ENCODE assay signal across 10 cellular contexts in the genomic region with DNA sequence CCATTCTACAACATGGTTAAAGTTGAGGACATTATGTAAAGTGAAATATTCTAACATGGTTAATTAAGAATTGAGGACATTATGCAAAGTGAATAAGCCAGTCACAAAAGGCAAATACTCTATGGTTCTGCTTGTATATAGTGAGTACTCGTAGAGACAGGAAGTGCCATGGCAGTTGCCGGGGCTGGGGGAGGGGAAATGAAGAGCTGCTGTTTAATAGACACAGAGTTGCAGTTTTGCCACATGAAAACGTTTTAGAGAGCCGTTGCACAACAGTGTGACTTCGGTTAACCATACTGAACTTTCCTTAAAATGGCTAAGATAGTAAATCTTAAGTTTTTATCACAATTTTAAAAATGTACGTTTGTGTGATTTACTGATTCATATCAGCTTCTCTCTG.
A peak's percentile ranks its signal among the peaks of the same experiment; 100 is the strongest.
DNase-seq lines count a peak whose midpoint lies in the region; ATAC-seq and TF ChIP-seq lines count a peak whose summit lies in the region.
"Had no signal": no experiment of that assay in that cellular context is flagged by ENCODE, and none has a peak within 500 bp of the region (broad histone marks: within the 10 kb centered on the region; RNA-seq: fewer than 3 reads in every experiment).

No MANE protein-coding gene starts in this region.

- H3K27ac Mint-ChIP-seq in activated CD4-positive, alpha-beta memory T cell treated with anti-CD3 and anti-CD28 coated beads for 36 hours = peak overlapping the region; percentile 4
- peak overlapping the region; percentile 6 to 88 (median 60) for H3K27ac Mint-ChIP-seq in immature natural killer cell
- H3K27ac Mint-ChIP-seq in GM23338 = no peak overlapping the region

- POLR2A ChIA-PET in activated CD4-positive, alpha-beta memory T cell treated with anti-CD3 and anti-CD28 coated beads for 36 hours (lab: Charles Lee) = interaction anchor here (1.0 kb wide), 1 partner anchor 26 kb away, joined by 3 read pairs; no protein-coding TSS in a partner anchor

- H3K27me3 ChIP-seq in GM23338 (ENCODE audit: insufficient read depth) = no peaks in the 10 kb centered on the region

- no peaks in the 10 kb centered on the region for H4K20me1 ChIP-seq in GM23338 (replicated peaks; ENCODE audit: insufficient read depth)

- no peak for TF ChIP-seq CTCF in GM23338 (conservative IDR thresholded peaks at IDR 0.05; ENCODE audit: low read depth in 2 of 2)

- peaks cover 20% of the 10 kb centered on the region; the same call in 1 of the 2 replicates for H3K4me1 ChIP-seq in GM23338 (ENCODE audit: insufficient read depth)
- H3K4me1 ChIP-seq: gastroesophageal sphincter had no signal

- ATAC-seq in GM23338 = no peak
- ATAC-seq: gastroesophageal sphincter, PC-3 had no signal

- intact Hi-C loops in activated CD4-positive, alpha-beta memory T cell treated with anti-CD3 and anti-CD28 coated beads for 36 hours (cut with micrococcal nuclease) = loop anchor here (1.0 to 2.0 kb wide), 4 partner anchors 12 to 112 kb away; no protein-coding TSS in a partner anchor

- CTCF ChIA-PET in activated CD4-positive, alpha-beta memory T cell treated with anti-CD3 and anti-CD28 coated beads for 36 hours (lab: Charles Lee) = interaction anchor here (1.5 kb wide), 1 partner anchor 28 kb away, joined by 3 read pairs; no protein-coding TSS in a partner anchor

- H3K4me3 ChIP-seq in GM23338 = no peak overlapping the region
- H3K4me3 ChIP-seq: gastroesophageal sphincter had no signal

- no peaks in the 10 kb centered on the region for H3K27me3 Mint-ChIP-seq in activated CD4-positive, alpha-beta memory T cell treated with anti-CD3 and anti-CD28 coated beads for 36 hours
- peaks cover 0 to 11% (median 5%) of the 10 kb centered on the region in 3 donors for H3K27me3 Mint-ChIP-seq in immature natural killer cell (ENCODE audit: low read depth in 3 of 3)
- no peaks in the 10 kb centered on the region for H3K27me3 Mint-ChIP-seq in GM23338 (ENCODE audit: insufficient read depth, low read depth, poor library complexity)

- DNase-seq in NOMO-1 treated with DMSO at 0.1 percent for 48 hours (lab: John Stamatoyannopoulos, UW; ENCODE audit: unreplicated experiment) = peak; percentile 96
- DNase-seq in activated CD4-positive, alpha-beta memory T cell treated with anti-CD3 and anti-CD28 coated beads for 36 hours = peak; percentile 74
- DNase-seq in immature natural killer cell = peak; percentile 23 to 37 (median 27)
- peak; percentile 14 to 34 for DNase-seq in stimulated activated CD8-positive, alpha-beta memory T cell treated with anti-CD3 and anti-CD28 coated beads, Interleukin-7, amount 100 ng/mL, for 4 hours (ENCODE audit: low read depth in 2 of 2)
- no peak for DNase-seq in GM23338 (ENCODE audit: low spot score)
- DNase-seq in ureter (ENCODE audit: low spot score) = no peak
- DNase-seq in NCI-H1048 (lab: John Stamatoyannopoulos, UW) = no peak
- DNase-seq in putamen (ENCODE audit: low spot score) = no peak
- DNase-seq: PC-3 had no signal

- H3K4me2 ChIP-seq in GM23338 = no peak overlapping the region

- H3K4me3 Mint-ChIP-seq in activated CD4-positive, alpha-beta memory T cell treated with anti-CD3 and anti-CD28 coated beads for 36 hours = no peak overlapping the region
- H3K4me3 Mint-ChIP-seq in immature natural killer cell (peak overlapping the region; percentile 5 to 59 (median 51)), GM23338 (no peak overlapping the region)

- no peak overlapping the region for H3K27ac ChIP-seq in GM23338 (ENCODE audit: low read depth)
- H3K27ac ChIP-seq: gastroesophageal sphincter had no signal

- H2AFZ ChIP-seq in GM23338 = no peak overlapping the region

- H3K9me2 ChIP-seq in GM23338 (ENCODE audit: insufficient read depth) = no peaks in the 10 kb centered on the region

- no peaks in the 10 kb centered on the region for H3F3A ChIP-seq in GM23338 (replicated peaks; ENCODE audit: low read depth)

- H3K36me3 Mint-ChIP-seq in activated CD4-positive, alpha-beta memory T cell treated with anti-CD3 and anti-CD28 coated beads for 36 hours = no peaks in the 10 kb centered on the region
- H3K36me3 Mint-ChIP-seq in immature natural killer cell (peaks cover 0 to 3% (median 0%) of the 10 kb centered on the region in 3 donors), GM23338 (ENCODE audit: low read depth) (no peaks in the 10 kb centered on the region)

- no peaks in the 10 kb centered on the region for H3K9me3 Mint-ChIP-seq in activated CD4-positive, alpha-beta memory T cell treated with anti-CD3 and anti-CD28 coated beads for 36 hours
- H3K9me3 Mint-ChIP-seq in immature natural killer cell = peaks cover 0 to 4% (median 0%) of the 10 kb centered on the region in 6 donors
- H3K9me3 Mint-ChIP-seq in GM23338 = no peaks in the 10 kb centered on the region; the same call in 2 of the 3 replicates

- peaks cover 63% of the 10 kb centered on the region for H3K4me1 Mint-ChIP-seq in activated CD4-positive, alpha-beta memory T cell treated with anti-CD3 and anti-CD28 coated beads for 36 hours (ENCODE audit: low read depth)
- H3K4me1 Mint-ChIP-seq in immature natural killer cell (peaks cover 21 to 25% of the 10 kb centered on the region in 2 donors), GM23338 (peaks cover 44% of the 10 kb centered on the region)

- no peaks in the 10 kb centered on the region for H3K36me3 ChIP-seq in GM23338 (ENCODE audit: insufficient read depth)
- H3K36me3 ChIP-seq: gastroesophageal sphincter had no signal

- H3K79me2 ChIP-seq in GM23338 (replicated peaks; ENCODE audit: insufficient read depth) = no peaks in the 10 kb centered on the region

TF ChIP-seq in GM23338, 12 proteins besides CTCF, POLR2A, EP300 and RAD21 (continues in another document):
- TF ChIP-seq, protein P1, sequence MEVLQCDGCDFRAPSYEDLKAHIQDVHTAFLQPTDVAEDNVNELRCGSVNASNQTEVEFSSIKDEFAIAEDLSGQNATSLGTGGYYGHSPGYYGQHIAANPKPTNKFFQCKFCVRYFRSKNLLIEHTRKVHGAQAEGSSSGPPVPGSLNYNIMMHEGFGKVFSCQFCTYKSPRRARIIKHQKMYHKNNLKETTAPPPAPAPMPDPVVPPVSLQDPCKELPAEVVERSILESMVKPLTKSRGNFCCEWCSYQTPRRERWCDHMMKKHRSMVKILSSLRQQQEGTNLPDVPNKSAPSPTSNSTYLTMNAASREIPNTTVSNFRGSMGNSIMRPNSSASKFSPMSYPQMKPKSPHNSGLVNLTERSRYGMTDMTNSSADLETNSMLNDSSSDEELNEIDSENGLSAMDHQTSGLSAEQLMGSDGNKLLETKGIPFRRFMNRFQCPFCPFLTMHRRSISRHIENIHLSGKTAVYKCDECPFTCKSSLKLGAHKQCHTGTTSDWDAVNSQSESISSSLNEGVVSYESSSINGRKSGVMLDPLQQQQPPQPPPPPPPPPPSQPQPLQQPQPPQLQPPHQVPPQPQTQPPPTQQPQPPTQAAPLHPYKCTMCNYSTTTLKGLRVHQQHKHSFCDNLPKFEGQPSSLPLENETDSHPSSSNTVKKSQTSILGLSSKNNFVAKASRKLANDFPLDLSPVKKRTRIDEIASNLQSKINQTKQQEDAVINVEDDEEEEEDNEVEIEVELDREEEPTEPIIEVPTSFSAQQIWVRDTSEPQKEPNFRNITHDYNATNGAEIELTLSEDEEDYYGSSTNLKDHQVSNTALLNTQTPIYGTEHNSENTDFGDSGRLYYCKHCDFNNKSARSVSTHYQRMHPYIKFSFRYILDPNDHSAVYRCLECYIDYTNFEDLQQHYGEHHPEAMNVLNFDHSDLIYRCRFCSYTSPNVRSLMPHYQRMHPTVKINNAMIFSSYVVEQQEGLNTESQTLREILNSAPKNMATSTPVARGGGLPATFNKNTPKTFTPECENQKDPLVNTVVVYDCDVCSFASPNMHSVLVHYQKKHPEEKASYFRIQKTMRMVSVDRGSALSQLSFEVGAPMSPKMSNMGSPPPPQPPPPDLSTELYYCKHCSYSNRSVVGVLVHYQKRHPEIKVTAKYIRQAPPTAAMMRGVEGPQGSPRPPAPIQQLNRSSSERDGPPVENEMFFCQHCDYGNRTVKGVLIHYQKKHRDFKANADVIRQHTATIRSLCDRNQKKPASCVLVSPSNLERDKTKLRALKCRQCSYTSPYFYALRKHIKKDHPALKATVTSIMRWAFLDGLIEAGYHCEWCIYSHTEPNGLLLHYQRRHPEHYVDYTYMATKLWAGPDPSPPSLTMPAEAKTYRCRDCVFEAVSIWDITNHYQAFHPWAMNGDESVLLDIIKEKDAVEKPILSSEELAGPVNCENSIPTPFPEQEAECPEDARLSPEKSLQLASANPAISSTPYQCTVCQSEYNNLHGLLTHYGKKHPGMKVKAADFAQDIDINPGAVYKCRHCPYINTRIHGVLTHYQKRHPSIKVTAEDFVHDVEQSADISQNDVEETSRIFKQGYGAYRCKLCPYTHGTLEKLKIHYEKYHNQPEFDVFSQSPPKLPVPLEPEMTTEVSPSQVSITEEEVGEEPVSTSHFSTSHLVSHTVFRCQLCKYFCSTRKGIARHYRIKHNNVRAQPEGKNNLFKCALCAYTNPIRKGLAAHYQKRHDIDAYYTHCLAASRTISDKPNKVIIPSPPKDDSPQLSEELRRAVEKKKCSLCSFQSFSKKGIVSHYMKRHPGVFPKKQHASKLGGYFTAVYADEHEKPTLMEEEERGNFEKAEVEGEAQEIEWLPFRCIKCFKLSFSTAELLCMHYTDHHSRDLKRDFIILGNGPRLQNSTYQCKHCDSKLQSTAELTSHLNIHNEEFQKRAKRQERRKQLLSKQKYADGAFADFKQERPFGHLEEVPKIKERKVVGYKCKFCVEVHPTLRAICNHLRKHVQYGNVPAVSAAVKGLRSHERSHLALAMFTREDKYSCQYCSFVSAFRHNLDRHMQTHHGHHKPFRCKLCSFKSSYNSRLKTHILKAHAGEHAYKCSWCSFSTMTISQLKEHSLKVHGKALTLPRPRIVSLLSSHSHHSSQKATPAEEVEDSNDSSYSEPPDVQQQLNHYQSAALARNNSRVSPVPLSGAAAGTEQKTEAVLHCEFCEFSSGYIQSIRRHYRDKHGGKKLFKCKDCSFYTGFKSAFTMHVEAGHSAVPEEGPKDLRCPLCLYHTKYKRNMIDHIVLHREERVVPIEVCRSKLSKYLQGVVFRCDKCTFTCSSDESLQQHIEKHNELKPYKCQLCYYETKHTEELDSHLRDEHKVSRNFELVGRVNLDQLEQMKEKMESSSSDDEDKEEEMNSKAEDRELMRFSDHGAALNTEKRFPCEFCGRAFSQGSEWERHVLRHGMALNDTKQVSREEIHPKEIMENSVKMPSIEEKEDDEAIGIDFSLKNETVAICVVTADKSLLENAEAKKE (CRISPR knock-in tag; IDR thresholded peaks at IDR 0.05) = no peak
- TF ChIP-seq ZNF114 (CRISPR knock-in tag; IDR thresholded peaks at IDR 0.05) = no peak
- no peak for TF ChIP-seq NANOG (IDR thresholded peaks at IDR 0.05; ENCODE audit: borderline replicate concordance)
- TF ChIP-seq JUNB (IDR thresholded peaks at IDR 0.05; ENCODE audit: unreplicated experiment) = no peak

Comparison
In these comparisons a context has a peak if more than half of its experiments do, and no peak if none do; other contexts are left out.
1. DNase-seq: peak in NOMO-1 treated with DMSO at 0.1 percent for 48 hours (single experiment), activated CD4-positive, alpha-beta memory T cell treated with anti-CD3 and anti-CD28 coated beads for 36 hours (single experiment), immature natural killer cell (3 of 3) and stimulated activated CD8-positive, alpha-beta memory T cell treated with anti-CD3 and anti-CD28 coated beads, Interleukin-7, amount 100 ng/mL, for 4 hours (2 of 2); none in GM23338 (single experiment), ureter (single experiment), NCI-H1048 (single experiment) and putamen (single experiment).
2. H3K4me3 Mint-ChIP-seq: peak in immature natural killer cell (5 of 5); none in activated CD4-positive, alpha-beta memory T cell treated with anti-CD3 and anti-CD28 coated beads for 36 hours (single experiment) and GM23338 (single experiment).